In the genomic region with DNA sequence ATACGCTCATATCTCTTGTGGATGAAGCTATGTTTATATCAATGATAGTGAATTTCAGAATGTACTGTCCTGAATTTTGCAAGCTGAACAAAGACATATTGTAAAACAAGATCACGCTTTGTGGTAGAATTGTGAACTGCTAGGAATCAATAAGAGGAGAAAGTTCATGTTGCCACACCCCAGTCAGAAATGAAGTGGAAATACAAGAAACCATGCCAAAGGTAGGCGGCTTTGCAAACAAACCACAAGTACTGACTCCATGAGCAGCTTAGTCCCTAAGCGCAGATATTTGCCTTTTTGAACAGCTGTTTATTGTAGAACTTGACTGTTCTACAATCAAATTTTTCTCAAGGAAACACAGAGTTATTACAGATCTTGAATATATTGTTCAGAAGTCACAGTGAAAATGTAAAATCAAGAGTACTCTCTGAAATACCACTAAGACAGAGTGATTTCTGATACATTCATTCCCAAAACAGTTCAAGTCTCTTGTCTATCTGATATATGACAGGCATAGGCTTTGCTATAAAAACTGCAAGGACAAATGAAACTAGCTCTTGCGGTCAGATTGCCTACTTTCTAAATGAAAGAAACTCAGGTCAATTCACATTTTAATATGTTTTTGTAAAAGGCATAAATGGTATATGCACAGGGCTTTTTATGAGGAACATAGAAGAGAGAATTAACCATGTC, we compare ENCODE assay signal across 16 cellular contexts.
DNase-seq lines count a peak whose midpoint lies in the region; ATAC-seq, FAIRE-seq and TF ChIP-seq lines count a peak whose summit lies in the region.
"Had no signal": no experiment of that assay in that cellular context is flagged by ENCODE, and none has a peak within 500 bp of the region (broad histone marks: within the 10 kb centered on the region; RNA-seq: fewer than 3 reads in every experiment).

No MANE protein-coding gene starts in this region.

- TF ChIP-seq CTCF in right lobe of liver (IDR thresholded peaks at IDR 0.05) (peak; percentile 7 to 69 (median 28)), upper lobe of left lung (IDR thresholded peaks at IDR 0.05) (peak in 3 of 6 experiments; percentile 32 to 57 (median 47)), kidney (IDR thresholded peaks at IDR 0.05; ENCODE audit: borderline replicate concordance, extremely low read depth, insufficient read depth) (no peak)

- ATAC-seq in right lobe of liver (peak; percentile 99 to 100 (median 100)), upper lobe of left lung (ENCODE audit: low FRiP score in 2 of 2) (peak; percentile 72 to 75), HG02981 (IDR thresholded peaks at IDR 0.05; ENCODE audit: unreplicated experiment) (no peak)
- ATAC-seq: GM12878 had no signal

- TF ChIP-seq POLR2A in right lobe of liver (IDR thresholded peaks at IDR 0.05) (no peak), upper lobe of left lung (IDR thresholded peaks at IDR 0.05) (no peak)

- H3K9ac ChIP-seq in kidney (ENCODE audit: low read length in 2 of 2), result no peak overlapping the region
- H3K9ac ChIP-seq: parathyroid adenoma had no signal

- peaks cover 0 to 13% (median 4%) of the 10 kb centered on the region in 4 donors for H3K4me1 ChIP-seq in right lobe of liver
- H3K4me1 ChIP-seq in upper lobe of left lung, result peaks cover 0 to 8% (median 3%) of the 10 kb centered on the region in 4 donors
- no peaks in the 10 kb centered on the region for H3K4me1 ChIP-seq in kidney (ENCODE audit: control insufficient read depth in 1 of 2, insufficient read depth in 1 of 2, low read depth in 1 of 2, low read length in 2 of 2)
- H3K4me1 ChIP-seq: parathyroid adenoma, SJCRH30 had no signal

- H3K27ac ChIP-seq in right lobe of liver (peak overlapping the region in 2 of 3 donors; percentile 12 to 26), upper lobe of left lung (no peak overlapping the region), kidney (ENCODE audit: low read depth in 2 of 2, low read length in 2 of 2) (no peak overlapping the region)
- H3K27ac ChIP-seq: parathyroid adenoma, SJCRH30 had no signal

- FAIRE-seq in colon (lab: Jason Lieb, UNC) (peak; percentile 55), kidney (lab: Jason Lieb, UNC) (no peak)
- FAIRE-seq: GM12878 had no signal

- no peak overlapping the region for H3K4me3 ChIP-seq in right lobe of liver
- H3K4me3 ChIP-seq in upper lobe of left lung, result no peak overlapping the region
- H3K4me3 ChIP-seq in kidney (ENCODE audit: low read length in 2 of 2), result no peak overlapping the region
- H3K4me3 ChIP-seq: GM12878, SJCRH30 had no signal

- WGBS in right lobe of liver (ENCODE audit: insufficient coverage, low coverage, low lambda C conversion rate, missing lambda C conversion rate), result 25% methylated on average over 4 of the region's 5 CpGs
- WGBS in upper lobe of left lung, 2 donors, result 44 to 52% methylated on average over 5 of the region's 5 CpGs

- H3K27me3 ChIP-seq in right lobe of liver (no peaks in the 10 kb centered on the region), upper lobe of left lung (no peaks in the 10 kb centered on the region)
- H3K27me3 ChIP-seq: SJCRH30 had no signal

- intact Hi-C loops in right lobe of liver (cut with DNase I) (no loop called here), kidney (cut with DNase I) (no loop called here)

- H3K9me3 ChIP-seq in right lobe of liver, result no peaks in the 10 kb centered on the region
- no peaks in the 10 kb centered on the region for H3K9me3 ChIP-seq in upper lobe of left lung
- no peaks in the 10 kb centered on the region for H3K9me3 ChIP-seq in kidney (ENCODE audit: control insufficient read depth in 1 of 2, low read length in 2 of 2)
- H3K9me3 ChIP-seq: SJCRH30 had no signal

- no peaks in the 10 kb centered on the region for H3K36me3 ChIP-seq in right lobe of liver
- no peaks in the 10 kb centered on the region for H3K36me3 ChIP-seq in upper lobe of left lung
- no peaks in the 10 kb centered on the region for H3K36me3 ChIP-seq in kidney (ENCODE audit: control insufficient read depth in 1 of 2, insufficient read depth in 2 of 2, low read length in 2 of 2)
- H3K36me3 ChIP-seq: SJCRH30 had no signal

- TF ChIP-seq EP300 in upper lobe of left lung (IDR thresholded peaks at IDR 0.05), result no peak

- peak; percentile 21 for DNase-seq in NCI-H146 (lab: John Stamatoyannopoulos, UW)
- DNase-seq in NCI-H146 treated with DMSO at 0.1 percent for 48 hours (lab: John Stamatoyannopoulos, UW; ENCODE audit: unreplicated experiment), result no peak
- peak in 1 of 3 donors; percentile 72 for DNase-seq in right lobe of liver
- DNase-seq in upper lobe of left lung, result peak in 1 of 2 donors; percentile 55
- no peak for DNase-seq in GM19238 (ENCODE audit: insufficient read length, low spot score)
- DNase-seq in kidney, result no peak
- DNase-seq: 8988T; activated T-cell treated with anti-CD3 and anti-CD28 coated beads, Interleukin-2, amount 50 U/mL, for 48 hours; cortex of kidney; NCI-H1436 treated with DMSO at 0.1 percent for 48 hours; stimulated activated CD8-positive, alpha-beta memory T cell treated with anti-CD3 and anti-CD28 coated beads, Interleukin-4, amount 100 ng/mL, for 48 hours had no signal

Comparison
In these comparisons a context has a peak if more than half of its experiments do, and no peak if none do; other contexts are left out.
1. H3K27ac ChIP-seq: peak in right lobe of liver (2 of 3); none in upper lobe of left lung (0 of 4) and kidney (0 of 2).